1 cellular context compared by ENCODE assay signal in genomic region chr2:238510911-238511613, GRCh38.
TF ChIP-seq lines count a peak whose summit lies in the region.

No MANE protein-coding gene starts in this region.

TF ChIP-seq in IMR-90, 13 proteins besides CTCF, POLR2A, EP300 and RAD21 (continued from another document):
- TF ChIP-seq RFX5 (IDR thresholded peaks at IDR 0.05; ENCODE audit: low read depth, low read length) = no peak
- no peak for TF ChIP-seq USF2 (IDR thresholded peaks at IDR 0.05; ENCODE audit: low read depth, low read length)
